In the genomic region with DNA sequence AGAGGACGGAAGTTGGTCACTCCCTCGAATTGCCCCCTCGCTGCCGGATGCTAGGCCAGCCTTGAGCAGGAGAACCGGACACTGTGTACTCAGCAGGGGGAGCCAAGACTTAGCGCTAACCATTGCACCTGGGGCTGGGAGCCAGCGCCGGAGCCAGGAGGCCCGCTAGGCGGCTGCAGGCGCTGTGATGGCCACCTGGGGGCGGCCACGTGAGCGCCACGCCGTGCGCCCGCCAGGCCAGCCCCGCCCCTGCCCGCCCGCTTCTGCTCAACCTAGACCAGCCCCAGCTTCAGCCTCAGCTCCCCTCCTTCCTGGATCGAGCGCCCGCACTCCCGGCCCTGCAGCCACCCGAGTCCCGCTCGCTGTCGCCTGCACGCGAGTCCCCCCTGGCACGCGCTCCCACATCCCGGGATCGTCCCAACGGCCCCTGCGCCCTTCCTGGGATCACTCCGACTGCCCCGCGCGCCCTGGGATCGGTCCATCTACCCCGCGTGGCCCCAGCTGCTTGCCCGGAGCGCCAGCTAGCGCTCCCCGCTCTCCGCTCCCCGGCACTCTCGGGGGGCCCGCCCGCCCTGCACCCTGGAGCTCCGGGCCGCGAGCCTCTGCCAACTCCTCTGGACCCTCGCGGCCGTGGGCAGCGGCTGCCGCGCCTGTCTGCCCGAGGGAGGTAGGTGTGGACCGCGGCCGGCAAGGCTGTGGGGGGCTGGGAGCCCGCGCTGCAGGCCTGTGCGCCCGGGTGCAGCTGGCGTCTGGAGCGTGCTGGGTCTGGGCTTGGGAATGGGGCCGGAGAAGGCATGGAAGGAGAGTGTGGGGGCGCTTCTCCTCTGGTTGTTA, we compare ENCODE assay signal across 8 cellular contexts. TPM values are rescaled to one million over a fixed set of nuclear protein-coding genes. Genes with fewer than 3 reads are reported as not detected.
DNase-seq lines count a peak whose midpoint lies in the region; ATAC-seq and TF ChIP-seq lines count a peak whose summit lies in the region.

EEF2K (plus strand) TSS at position 266 of the 834 bp plus-strand sequence. CDS start 19,452 bp downstream, outside the sequence.

- peaks cover 0 to 9% (median 0%) of the 10 kb centered on the region in 3 donors for H3K36me3 ChIP-seq in esophagus squamous epithelium

- no peaks in the 10 kb centered on the region for H3K9me3 ChIP-seq in esophagus squamous epithelium

- H3K9me3 Mint-ChIP-seq in activated T-cell treated with anti-CD3 and anti-CD28 coated beads, Interleukin-2, amount 50 U/mL, for 72 hours = peaks cover 0 to 3% of the 10 kb centered on the region in 2 donors
- peaks cover 0 to 2% (median 0%) of the 10 kb centered on the region in 7 donors for H3K9me3 Mint-ChIP-seq in naive B cell
- peaks cover 4 to 6% of the 10 kb centered on the region in 2 donors for H3K9me3 Mint-ChIP-seq in stimulated activated naive B cell treated with anti-CD40 and anti-IgM and Interleukin-4, amounts not matched to agents 10 μg/mL and 1 μg/mL and 100 μg/mL, for 72 hours

- peaks cover 23 to 74% (median 29%) of the 10 kb centered on the region in 3 donors for H3K4me1 ChIP-seq in esophagus squamous epithelium

- H3K36me3 Mint-ChIP-seq in activated T-cell treated with anti-CD3 and anti-CD28 coated beads, Interleukin-2, amount 50 U/mL, for 72 hours (ENCODE audit: insufficient read depth in 2 of 2) = peaks cover 1 to 6% of the 10 kb centered on the region in 2 donors
- H3K36me3 Mint-ChIP-seq in naive B cell = no peaks in the 10 kb centered on the region
- peaks cover 18 to 28% of the 10 kb centered on the region in 2 donors for H3K36me3 Mint-ChIP-seq in stimulated activated naive B cell treated with anti-CD40 and anti-IgM and Interleukin-4, amounts not matched to agents 10 μg/mL and 1 μg/mL and 100 μg/mL, for 72 hours

- H3K4me3 ChIP-seq in esophagus squamous epithelium = peak within 1 kb of the TSS; percentile 67 to 90 (median 78)

- ATAC-seq in GM21576 (IDR thresholded peaks at IDR 0.05; ENCODE audit: unreplicated experiment) (peak; percentile 78), naive B cell (ENCODE audit: low read depth in 2 of 2) (peak; percentile 67 to 68)
- peak; percentile 92 to 94 for ATAC-seq in activated T-cell treated with anti-CD3 and anti-CD28 coated beads, Interleukin-2, amount 50 U/mL, for 72 hours (replicated peaks in 1 of 2)
- ATAC-seq in stimulated activated naive B cell treated with anti-CD40 and anti-IgM and Interleukin-4, amounts not matched to agents 10 μg/mL and 1 μg/mL and 100 μg/mL, for 72 hours (replicated peaks) = peak; percentile 76 to 81

- H3K27me3 ChIP-seq in esophagus squamous epithelium = no peaks in the 10 kb centered on the region

- H3K4me3 Mint-ChIP-seq in activated T-cell treated with anti-CD3 and anti-CD28 coated beads, Interleukin-2, amount 50 U/mL, for 72 hours = peak within 1 kb of the TSS; percentile 88 to 93
- peak within 1 kb of the TSS; percentile 90 to 98 (median 94) for H3K4me3 Mint-ChIP-seq in naive B cell
- H3K4me3 Mint-ChIP-seq in stimulated activated naive B cell treated with anti-CD40 and anti-IgM and Interleukin-4, amounts not matched to agents 10 μg/mL and 1 μg/mL and 100 μg/mL, for 72 hours = peak within 1 kb of the TSS; percentile 98 to 99

- peak in 2 of 4 donors; percentile 35 to 56 for TF ChIP-seq POLR2A in esophagus squamous epithelium (IDR thresholded peaks at IDR 0.05)

- peak; percentile 27; the same call in 1 of the 2 replicates for TF ChIP-seq EP300 in Ishikawa (IDR thresholded peaks at IDR 0.05; ENCODE audit: borderline replicate concordance)

- TF ChIP-seq CTCF in esophagus squamous epithelium (IDR thresholded peaks at IDR 0.05) = peak; percentile 78 to 91 (median 88)

- WGBS in esophagus squamous epithelium, 2 donors = 0 to 1% methylated on average over 13 to 23 of the region's 74 CpGs

- H3K27me3 Mint-ChIP-seq in activated T-cell treated with anti-CD3 and anti-CD28 coated beads, Interleukin-2, amount 50 U/mL, for 72 hours (ENCODE audit: low read depth) = no peaks in the 10 kb centered on the region
- no peaks in the 10 kb centered on the region for H3K27me3 Mint-ChIP-seq in naive B cell
- H3K27me3 Mint-ChIP-seq in stimulated activated naive B cell treated with anti-CD40 and anti-IgM and Interleukin-4, amounts not matched to agents 10 μg/mL and 1 μg/mL and 100 μg/mL, for 72 hours = no peaks in the 10 kb centered on the region

- peak; percentile 87 for DNase-seq in DMS53 treated with DMSO at 0.1 percent for 48 hours (lab: John Stamatoyannopoulos, UW; ENCODE audit: unreplicated experiment)
- DNase-seq in activated T-cell treated with anti-CD3 and anti-CD28 coated beads, Interleukin-2, amount 50 U/mL, for 72 hours = peak; percentile 87 to 88
- DNase-seq in esophagus squamous epithelium (lab: John Stamatoyannopoulos, UW) = peak; percentile 44
- DNase-seq in naive B cell = peak; percentile 76
- peak; percentile 84 for DNase-seq in stimulated activated naive B cell treated with anti-CD40 and anti-IgM and Interleukin-4, amounts not matched to agents 10 μg/mL and 1 μg/mL and 100 μg/mL, for 72 hours

- H3K27ac ChIP-seq in esophagus squamous epithelium = peak within 1 kb of the TSS; percentile 81 to 94 (median 88)

- peaks cover 45% of the 10 kb centered on the region for H3K4me1 Mint-ChIP-seq in activated T-cell treated with anti-CD3 and anti-CD28 coated beads, Interleukin-2, amount 50 U/mL, for 72 hours (ENCODE audit: low read depth)
- peaks cover 27 to 43% (median 32%) of the 10 kb centered on the region in 3 donors for H3K4me1 Mint-ChIP-seq in naive B cell
- peaks cover 20 to 49% of the 10 kb centered on the region in 2 donors for H3K4me1 Mint-ChIP-seq in stimulated activated naive B cell treated with anti-CD40 and anti-IgM and Interleukin-4, amounts not matched to agents 10 μg/mL and 1 μg/mL and 100 μg/mL, for 72 hours

- peak within 1 kb of the TSS; percentile 75 for H3K27ac Mint-ChIP-seq in activated T-cell treated with anti-CD3 and anti-CD28 coated beads, Interleukin-2, amount 50 U/mL, for 72 hours
- H3K27ac Mint-ChIP-seq in naive B cell = peak within 1 kb of the TSS; percentile 96 to 100 (median 98)
- peak within 1 kb of the TSS; percentile 97 for H3K27ac Mint-ChIP-seq in stimulated activated naive B cell treated with anti-CD40 and anti-IgM and Interleukin-4, amounts not matched to agents 10 μg/mL and 1 μg/mL and 100 μg/mL, for 72 hours

- intact Hi-C loops in esophagus squamous epithelium (cut with DNase I) = loop anchor here (5.0 kb wide), 1 partner anchor 91 kb away; the partner anchor contains the start of gene POLR3E

- TF ChIP-seq RAD21 in Ishikawa (IDR thresholded peaks at IDR 0.05; ENCODE audit: low read depth) = peak; percentile 63

TF ChIP-seq in Ishikawa, 13 proteins besides CTCF, POLR2A, EP300 and RAD21 (continues in another document):
- TF ChIP-seq TAF1 (IDR thresholded peaks at IDR 0.05; ENCODE audit: low read depth) (0 out of 2 replicates have a peak, but pooled peaks have one; percentile 14), TCF12 (IDR thresholded peaks at IDR 0.05; ENCODE audit: low read depth) (peak; percentile 82; the same call in 1 of the 2 replicates), YY1 (IDR thresholded peaks at IDR 0.05; ENCODE audit: low read depth) (peak; percentile 42; the same call in 1 of the 2 replicates), CREB1 (IDR thresholded peaks at IDR 0.05; ENCODE audit: low read depth) (no peak), CEBPB (IDR thresholded peaks at IDR 0.05) (no peak), NFIC (IDR thresholded peaks at IDR 0.05) (peak; percentile 86), FOXM1 (IDR thresholded peaks at IDR 0.05; ENCODE audit: borderline replicate concordance, low read depth) (no peak), ZBTB7A (IDR thresholded peaks at IDR 0.05; ENCODE audit: low read depth) (peak; percentile 5; the same call in 1 of the 2 replicates), EGR1 (IDR thresholded peaks at IDR 0.05) (no peak), MAX (IDR thresholded peaks at IDR 0.05) (peak; percentile 83)
- TF ChIP-seq, protein P1, sequence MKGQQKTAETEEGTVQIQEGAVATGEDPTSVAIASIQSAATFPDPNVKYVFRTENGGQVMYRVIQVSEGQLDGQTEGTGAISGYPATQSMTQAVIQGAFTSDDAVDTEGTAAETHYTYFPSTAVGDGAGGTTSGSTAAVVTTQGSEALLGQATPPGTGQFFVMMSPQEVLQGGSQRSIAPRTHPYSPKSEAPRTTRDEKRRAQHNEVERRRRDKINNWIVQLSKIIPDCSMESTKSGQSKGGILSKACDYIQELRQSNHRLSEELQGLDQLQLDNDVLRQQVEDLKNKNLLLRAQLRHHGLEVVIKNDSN (IDR thresholded peaks at IDR 0.05) = peak; percentile 88

TF ChIP-seq in PFSK-1, 5 proteins besides CTCF, POLR2A, EP300 and RAD21 (continues in another document):
- TF ChIP-seq FOXP2 (optimal IDR thresholded peaks at IDR 0.05; ENCODE audit: borderline replicate concordance, extremely low read depth, extremely low read length, insufficient read depth) (peak; percentile 67), SIN3A (IDR thresholded peaks at IDR 0.05; ENCODE audit: borderline replicate concordance, insufficient read depth, low read length) (0 out of 2 replicates have a peak, but pooled peaks have one; percentile 22), TAF1 (IDR thresholded peaks at IDR 0.05; ENCODE audit: borderline replicate concordance, insufficient read depth, low read length) (0 out of 2 replicates have a peak, but pooled peaks have one; percentile 42)

RNA-seq across cellular contexts. Expression of gene EEF2K, which starts in this region (rescaled TPM):
- 13.4 TPM for polyA plus RNA-seq in PFSK-1 (2012; ENCODE audit: insufficient read length, low read depth)
- total RNA-seq in activated T-cell treated with anti-CD3 and anti-CD28 coated beads, Interleukin-2, amount 50 U/mL, for 72 hours = 10 to 100 TPM; 19.4 to 23.9 TPM
- total RNA-seq in esophagus squamous epithelium = 10 to 100 TPM; 10.6 to 26.9 (median 16.2) TPM
- 1 to 10 TPM; 1.2 to 2.9 (median 1.8) TPM for polyA plus RNA-seq in naive B cell (ENCODE audit: low read depth in 6 of 6)

Comparison
In these comparisons a context has a peak if more than half of its experiments do, and no peak if none do; other contexts are left out.
1. Peak in every context shown above with its lines: DNase-seq, ATAC-seq, H3K4me3 ChIP-seq and H3K27ac ChIP-seq.